24 cellular contexts compared by ENCODE assay signal in the genomic region with DNA sequence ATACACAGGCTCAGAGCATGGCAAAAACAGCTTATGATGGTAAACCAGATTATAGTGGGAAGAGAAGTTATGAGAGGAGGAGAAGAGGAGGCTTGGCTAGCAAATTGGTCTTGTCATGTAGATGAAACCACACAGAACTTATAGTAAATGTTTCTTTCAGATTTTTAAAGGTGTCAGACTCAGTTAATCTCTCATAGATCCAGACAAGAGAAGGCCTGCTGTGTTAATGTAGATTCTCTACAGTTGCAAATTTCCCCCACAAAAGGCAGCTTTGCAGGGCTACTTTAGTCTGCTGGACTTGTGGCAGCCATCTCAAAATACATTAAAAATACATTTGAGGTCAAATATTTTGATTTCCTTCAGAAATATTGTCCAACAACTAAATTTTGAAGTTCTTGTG.
"Had no signal": no experiment of that assay in that cellular context is flagged by ENCODE, and none has a peak within 500 bp of the region (broad histone marks: within the 10 kb centered on the region; RNA-seq: fewer than 3 reads in every experiment).

No MANE protein-coding gene starts in this region.

- H3K4me3 ChIP-seq: colonic mucosa, heart left ventricle, left ventricle myocardium inferior, lower lobe of right lung, neural progenitor cell, ovary, tibial artery, upper lobe of left lung, uterus had no signal

- ATAC-seq: esophagus mucosa; heart left ventricle; left cardiac atrium; lower lobe of right lung; natural killer cell treated with Interleukin-12 subunit alpha and Interleukin-12 subunit beta and Interleukin-15 and Interleukin-18, amount 100 ng/mL, for 72 hours; right cardiac atrium; stimulated activated effector memory CD8-positive, alpha-beta T cell treated with anti-CD3 and anti-CD28 coated beads, Interleukin-12 subunit alpha, Interleukin-12 subunit beta, amount 100 ng/mL, for 72 hours; stimulated activated naive CD8-positive, alpha-beta T cell treated with anti-CD3 and anti-CD28 coated beads, Interleukin-15, Interleukin-2, amounts not matched to agents 100 U/mL and 50 U/mL, for 24 hours had no signal

- H3K9ac ChIP-seq: neural progenitor cell had no signal

- H3K36me3 ChIP-seq: colonic mucosa, heart left ventricle, left ventricle myocardium inferior, lower lobe of right lung, neural progenitor cell, ovary, tibial artery, upper lobe of left lung had no signal

- DNase-seq: colonic mucosa; dermis blood vessel endothelial cell; heart left ventricle; hippocampal formation; kidney; left cardiac atrium; left ventricle myocardium inferior; lower lobe of right lung; midbrain; nucleus accumbens; ovary; right cardiac atrium; small intestine; stimulated activated CD4-positive, alpha-beta T cell treated with anti-CD3 and anti-CD28 coated beads, Interleukin-4, amount 100 ng/mL, for 1 hour; stimulated activated CD8-positive, alpha-beta memory T cell treated with anti-CD3 and anti-CD28 coated beads, Interleukin-4, amount 100 ng/mL, for 48 hours; stimulated activated naive CD8-positive, alpha-beta T cell treated with anti-CD3 and anti-CD28 coated beads, Interleukin-15, Interleukin-2, amounts not matched to agents 100 U/mL and 50 U/mL, for 24 hours; tibial artery; upper lobe of left lung; uterus had no signal

- H3K36me3 Mint-ChIP-seq: memory B cell; natural killer cell treated with Interleukin-12 subunit alpha and Interleukin-12 subunit beta and Interleukin-15 and Interleukin-18, amount 100 ng/mL, for 72 hours; neural progenitor cell; stimulated activated effector memory CD8-positive, alpha-beta T cell treated with anti-CD3 and anti-CD28 coated beads, Interleukin-12 subunit alpha, Interleukin-12 subunit beta, amount 100 ng/mL, for 72 hours had no signal

- H3K27ac ChIP-seq: colonic mucosa, heart left ventricle, left ventricle myocardium inferior, lower lobe of right lung, neural progenitor cell, ovary, tibial artery, upper lobe of left lung, uterus had no signal

- H3K27ac Mint-ChIP-seq: memory B cell; natural killer cell treated with Interleukin-12 subunit alpha and Interleukin-12 subunit beta and Interleukin-15 and Interleukin-18, amount 100 ng/mL, for 72 hours; neural progenitor cell; stimulated activated effector memory CD8-positive, alpha-beta T cell treated with anti-CD3 and anti-CD28 coated beads, Interleukin-12 subunit alpha, Interleukin-12 subunit beta, amount 100 ng/mL, for 72 hours had no signal

- H3K9me3 ChIP-seq: colonic mucosa, lower lobe of right lung, ovary, tibial artery had no signal

- H3K4me1 ChIP-seq: colonic mucosa, heart left ventricle, left ventricle myocardium inferior, lower lobe of right lung, tibial artery, upper lobe of left lung, uterus had no signal

- H3K27me3 Mint-ChIP-seq: memory B cell; natural killer cell treated with Interleukin-12 subunit alpha and Interleukin-12 subunit beta and Interleukin-15 and Interleukin-18, amount 100 ng/mL, for 72 hours had no signal

- H3K4me2 ChIP-seq: neural progenitor cell had no signal

- H2AFZ ChIP-seq: neural progenitor cell had no signal

- H3K4me1 Mint-ChIP-seq: memory B cell; neural progenitor cell; stimulated activated effector memory CD8-positive, alpha-beta T cell treated with anti-CD3 and anti-CD28 coated beads, Interleukin-12 subunit alpha, Interleukin-12 subunit beta, amount 100 ng/mL, for 72 hours had no signal

- H3K27me3 ChIP-seq: colonic mucosa, heart left ventricle, neural progenitor cell, ovary, tibial artery, upper lobe of left lung, uterus had no signal

- H3K4me3 Mint-ChIP-seq: memory B cell; natural killer cell treated with Interleukin-12 subunit alpha and Interleukin-12 subunit beta and Interleukin-15 and Interleukin-18, amount 100 ng/mL, for 72 hours; neural progenitor cell; stimulated activated effector memory CD8-positive, alpha-beta T cell treated with anti-CD3 and anti-CD28 coated beads, Interleukin-12 subunit alpha, Interleukin-12 subunit beta, amount 100 ng/mL, for 72 hours had no signal
